ENCODE assay signal across 15 cellular contexts in the genomic region with DNA sequence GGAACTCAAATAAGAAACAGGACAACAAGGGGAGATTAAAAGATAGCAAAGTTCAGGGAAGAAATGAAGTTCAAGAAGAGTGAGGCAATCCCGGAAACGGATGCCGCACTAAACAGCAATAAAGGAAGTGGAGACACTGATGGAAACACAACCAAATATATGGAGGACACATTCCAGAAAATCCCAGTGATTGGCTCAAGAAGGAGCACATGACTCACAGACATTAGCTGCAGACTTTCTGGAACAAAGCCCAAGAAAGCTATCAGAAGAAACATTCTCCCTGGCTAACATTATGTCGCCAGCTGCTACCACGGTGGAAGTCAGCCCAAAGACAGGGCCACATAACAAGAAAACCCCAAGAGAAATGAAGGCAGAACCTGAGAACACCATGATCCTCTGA. TPM values are rescaled to one million over a fixed set of nuclear protein-coding genes. Genes with fewer than 3 reads are reported as not detected.
DNase-seq lines count a peak whose midpoint lies in the region; ATAC-seq and TF ChIP-seq lines count a peak whose summit lies in the region.
"Had no signal": no experiment of that assay in that cellular context is flagged by ENCODE, and none has a peak within 500 bp of the region (broad histone marks: within the 10 kb centered on the region; RNA-seq: fewer than 3 reads in every experiment).

No MANE protein-coding gene starts in this region.

- H3K27ac ChIP-seq in fibroblast of lung (ENCODE audit: insufficient read depth, low read length), result no peak overlapping the region
- H3K27ac ChIP-seq: lower lobe of right lung had no signal

- no peaks in the 10 kb centered on the region for H4K20me1 ChIP-seq in fibroblast of lung (ENCODE audit: control insufficient read depth, extremely low read depth, insufficient read depth, low read length)

- no peaks in the 10 kb centered on the region for H3K36me3 ChIP-seq in fibroblast of lung (ENCODE audit: control insufficient read depth, insufficient read depth, low read length)
- H3K36me3 ChIP-seq: lower lobe of right lung had no signal

- no peak for TF ChIP-seq CTCF in HFFc6 (IDR thresholded peaks at IDR 0.05)
- no peak for TF ChIP-seq CTCF in fibroblast of lung (conservative IDR thresholded peaks at IDR 0.05 in 1 of 2, IDR thresholded peaks at IDR 0.05 in 1 of 2; ENCODE audit: low read depth in 1 of 2, low read length in 2 of 2)
- no peak for TF ChIP-seq CTCF in glutamatergic neuron (IDR thresholded peaks at IDR 0.05; ENCODE audit: partially characterized antibody, unreplicated experiment)

- peaks cover 4% of the 10 kb centered on the region for H3K4me1 ChIP-seq in fibroblast of lung (ENCODE audit: control insufficient read depth, extremely low read depth, insufficient read depth, low read length)

- H3K9ac ChIP-seq in fibroblast of lung (ENCODE audit: insufficient read depth, low read length), result no peak overlapping the region

- no peak overlapping the region for H3K4me2 ChIP-seq in fibroblast of lung (ENCODE audit: extremely low read depth, insufficient read depth, low read length)

- no peak overlapping the region for H3K4me3 ChIP-seq in fibroblast of lung (replicated peaks in 1 of 4; ENCODE audit: control extremely low read depth in 1 of 4, insufficient read depth in 1 of 4, low read depth in 3 of 4, low read length in 4 of 4)
- H3K4me3 ChIP-seq: lower lobe of right lung had no signal

- peak; percentile 59 for DNase-seq in A172 (ENCODE audit: low spot score)
- peak; percentile 35 for DNase-seq in HFFc6
- DNase-seq in SKM-1 (lab: John Stamatoyannopoulos, UW; ENCODE audit: unreplicated experiment), result peak; percentile 50
- peak; percentile 76 for DNase-seq in fibroblast of lung (ENCODE audit: low read depth in 2 of 2)
- no peak for DNase-seq in activated CD8-positive, alpha-beta memory T cell treated with anti-CD3 and anti-CD28 coated beads for 24 hours
- DNase-seq in glutamatergic neuron, result no peak
- DNase-seq in NCI-H524 treated with DMSO at 0.1 percent for 48 hours (lab: John Stamatoyannopoulos, UW), result no peak
- DNase-seq: activated CD4-positive, alpha-beta T cell treated with anti-CD3 and anti-CD28 coated beads for 1 hour; cerebellar nuclear complex; lower lobe of right lung; NCI-H2107; posterior cingulate gyrus; SHP77 had no signal

- no peak overlapping the region for H2AFZ ChIP-seq in fibroblast of lung (ENCODE audit: low read length)

- H3K27me3 ChIP-seq in fibroblast of lung (ENCODE audit: control insufficient read depth, insufficient read depth, low read length), result no peaks in the 10 kb centered on the region

- H3K36me3 Mint-ChIP-seq in HFFc6 (ENCODE audit: low read depth) (peaks cover 13% of the 10 kb centered on the region), glutamatergic neuron (ENCODE audit: unreplicated experiment) (no peaks in the 10 kb centered on the region)

- H3K27me3 Mint-ChIP-seq in HFFc6 (ENCODE audit: insufficient read depth) (no peaks in the 10 kb centered on the region; the same call in 1 of the 2 replicates), glutamatergic neuron (ENCODE audit: unreplicated experiment) (no peaks in the 10 kb centered on the region)
- H3K27me3 Mint-ChIP-seq: activated T-helper 17 cell treated with anti-CD3 and anti-CD28 coated beads, Interleukin-2, amount 50 U/mL, for 72 hours had no signal

- ATAC-seq in GM18870 (IDR thresholded peaks at IDR 0.05; ENCODE audit: unreplicated experiment), result no peak
- ATAC-seq: activated T-helper 17 cell treated with anti-CD3 and anti-CD28 coated beads, Interleukin-2, amount 50 U/mL, for 72 hours; lower lobe of right lung had no signal

- H3K4me1 Mint-ChIP-seq in HFFc6 (ENCODE audit: low read depth) (peaks cover 16% of the 10 kb centered on the region), glutamatergic neuron (ENCODE audit: low read depth, unreplicated experiment) (no peaks in the 10 kb centered on the region)

- no peak overlapping the region for H3K4me3 Mint-ChIP-seq in HFFc6
- no peak overlapping the region for H3K4me3 Mint-ChIP-seq in glutamatergic neuron (ENCODE audit: unreplicated experiment)
- H3K4me3 Mint-ChIP-seq: activated T-helper 17 cell treated with anti-CD3 and anti-CD28 coated beads, Interleukin-2, amount 50 U/mL, for 72 hours had no signal

- no peaks in the 10 kb centered on the region for H3K79me2 ChIP-seq in fibroblast of lung (ENCODE audit: control insufficient read depth, insufficient read depth, low read length)

- H3K27ac Mint-ChIP-seq in HFFc6 (no peak overlapping the region), glutamatergic neuron (ENCODE audit: unreplicated experiment) (no peak overlapping the region)
- H3K27ac Mint-ChIP-seq: activated T-helper 17 cell treated with anti-CD3 and anti-CD28 coated beads, Interleukin-2, amount 50 U/mL, for 72 hours had no signal

- H3K9me3 Mint-ChIP-seq in HFFc6 (no peaks in the 10 kb centered on the region), glutamatergic neuron (ENCODE audit: unreplicated experiment) (peaks cover 2% of the 10 kb centered on the region)
- H3K9me3 Mint-ChIP-seq: activated T-helper 17 cell treated with anti-CD3 and anti-CD28 coated beads, Interleukin-2, amount 50 U/mL, for 72 hours had no signal

- H3K9me3 ChIP-seq in fibroblast of lung (ENCODE audit: control insufficient read depth, insufficient read depth, low read depth, low read length), result no peaks in the 10 kb centered on the region
- H3K9me3 ChIP-seq: lower lobe of right lung had no signal

RNA-seq across cellular contexts. Expression of a gene that starts 18.1 kb away (rescaled TPM):
- 51.3 and 63.4 TPM in 2 replicates for total RNA-seq in A172 (2014; rRNA removed; shearing (Covaris generic))
- 10 to 100 TPM; 31.6 to 42.2 (median 33.8) TPM for total RNA-seq in HFFc6 (2021; fragmentation: NEBNext Ultra II Directional; extraction: Animal tissue kit (Norgen Biotek cat#: 25700))
- total RNA-seq in fibroblast of lung (34.7 and 37.8 TPM in 2 replicates), glutamatergic neuron (ENCODE audit: unreplicated experiment) (29.4 TPM)
- 17.5 and 18.4 TPM in 2 replicates for polyA plus RNA-seq in fibroblast of lung
- 13.3 and 13.9 TPM in 2 replicates for polyA plus RNA-seq in fibroblast of lung (2012)
- 12.7 and 23.8 TPM in 2 replicates for polyA minus RNA-seq in fibroblast of lung (ENCODE audit: low replicate concordance)

Comparison
In these comparisons a context has a peak if more than half of its experiments do, and no peak if none do; other contexts are left out.
1. DNase-seq: peak in A172 (single experiment), HFFc6 (single experiment), SKM-1 (single experiment) and fibroblast of lung (2 of 2); none in activated CD8-positive, alpha-beta memory T cell treated with anti-CD3 and anti-CD28 coated beads for 24 hours (single experiment), glutamatergic neuron (single experiment) and NCI-H524 treated with DMSO at 0.1 percent for 48 hours (single experiment).